Comparison of ENCODE assay signal across 20 cellular contexts in genomic region chr20:45028424-45029136, GRCh38.
DNase-seq lines count a peak whose midpoint lies in the region; ATAC-seq and TF ChIP-seq lines count a peak whose summit lies in the region.
"Had no signal": no experiment of that assay in that cellular context is flagged by ENCODE, and none has a peak within 500 bp of the region (broad histone marks: within the 10 kb centered on the region; RNA-seq: fewer than 3 reads in every experiment).

No MANE protein-coding gene starts in this region.

- ATAC-seq in activated CD8-positive, alpha-beta memory T cell treated with anti-CD3 and anti-CD28 coated beads, Interleukin-2, amount 10 ng/mL, durations not matched to agents 7 days and 5 days: peak; percentile 42
- no peak for ATAC-seq in CD8-positive, alpha-beta T cell
- no peak for ATAC-seq in naive thymus-derived CD4-positive, alpha-beta T cell
- ATAC-seq: PC-3 had no signal

- H3K9me3 ChIP-seq in CD8-positive, alpha-beta T cell (ENCODE audit: low read length): no peaks in the 10 kb centered on the region
- no peaks in the 10 kb centered on the region for H3K9me3 ChIP-seq in naive thymus-derived CD4-positive, alpha-beta T cell (ENCODE audit: control insufficient read depth in 2 of 3, low read length in 3 of 3)
- no peaks in the 10 kb centered on the region for H3K9me3 ChIP-seq in esophagus squamous epithelium
- H3K9me3 ChIP-seq: stomach had no signal

- TF ChIP-seq CTCF in CD8-positive, alpha-beta T cell (IDR thresholded peaks at IDR 0.05): no peak
- no peak for TF ChIP-seq CTCF in esophagus squamous epithelium (IDR thresholded peaks at IDR 0.05)

- H3K4me1 Mint-ChIP-seq in activated CD8-positive, alpha-beta memory T cell treated with anti-CD3 and anti-CD28 coated beads, Interleukin-2, amount 10 ng/mL, durations not matched to agents 7 days and 5 days: peaks cover 38% of the 10 kb centered on the region
- H3K4me1 Mint-ChIP-seq in CD8-positive, alpha-beta T cell (ENCODE audit: low read depth): peaks cover 76% of the 10 kb centered on the region
- H3K4me1 Mint-ChIP-seq in activated T-helper 1 cell treated with anti-CD3 and anti-CD28 coated beads, Interleukin-12 subunit alpha, Interleukin-12 subunit beta, Interleukin-2, Interleukin-4 antibody, amounts not matched to agents 30 ng/mL and 10 ng/mL and 1 ng/mL, durations not matched to agents 14 hours and 24 hours and 36 hours (ENCODE audit: low read depth): peaks cover 40% of the 10 kb centered on the region
- H3K4me1 Mint-ChIP-seq in naive thymus-derived CD4-positive, alpha-beta T cell: peaks cover 36 to 94% (median 78%) of the 10 kb centered on the region in 7 donors

- WGBS in esophagus squamous epithelium, 2 donors: 78 to 95% methylated on average over 6 of the region's 6 CpGs

- peaks cover 59% of the 10 kb centered on the region for H3K4me1 ChIP-seq in CD8-positive, alpha-beta T cell (ENCODE audit: insufficient read depth, low read length)
- H3K4me1 ChIP-seq in naive thymus-derived CD4-positive, alpha-beta T cell (ENCODE audit: control insufficient read depth in 2 of 2, insufficient read depth in 2 of 2, low read length in 2 of 2): peaks cover 33 to 43% of the 10 kb centered on the region in 2 donors
- H3K4me1 ChIP-seq in esophagus squamous epithelium: peaks cover 0 to 2% (median 0%) of the 10 kb centered on the region in 3 donors
- H3K4me1 ChIP-seq: BLaER1, stomach had no signal

- no peak for DNase-seq in activated CD8-positive, alpha-beta memory T cell treated with anti-CD3 and anti-CD28 coated beads, Interleukin-2, amount 10 ng/mL, durations not matched to agents 7 days and 5 days
- DNase-seq in activated CD8-positive, alpha-beta memory T cell treated with anti-CD3 and anti-CD28 coated beads, Interleukin-2, amount 50 U/mL, for 4 hours: no peak
- no peak for DNase-seq in CD8-positive, alpha-beta T cell
- no peak for DNase-seq in activated T-helper 1 cell treated with anti-CD3 and anti-CD28 coated beads, Interleukin-12 subunit alpha, Interleukin-12 subunit beta, Interleukin-2, Interleukin-4 antibody, amounts not matched to agents 30 ng/mL and 10 ng/mL and 1 ng/mL, durations not matched to agents 14 hours and 24 hours and 36 hours (ENCODE audit: low spot score)
- no peak for DNase-seq in naive thymus-derived CD4-positive, alpha-beta T cell
- DNase-seq in H7 (no peak), esophagus squamous epithelium (lab: John Stamatoyannopoulos, UW) (no peak), C1 segment of cervical spinal cord (lab: John Stamatoyannopoulos, UW) (no peak)
- DNase-seq: amygdala; mammary epithelial cell; NCI-H1105; NCI-H446; nucleus accumbens; PC-3; SHP77; stimulated activated CD4-positive, alpha-beta T cell treated with anti-CD3 and anti-CD28 coated beads, Interleukin-2, amount 100 ng/mL, for 48 hours; stomach; trophoblast cell had no signal

- H3K4me3 Mint-ChIP-seq in activated CD8-positive, alpha-beta memory T cell treated with anti-CD3 and anti-CD28 coated beads, Interleukin-2, amount 10 ng/mL, durations not matched to agents 7 days and 5 days: no peak overlapping the region
- H3K4me3 Mint-ChIP-seq in CD8-positive, alpha-beta T cell: peak overlapping the region; percentile 16
- H3K4me3 Mint-ChIP-seq in activated T-helper 1 cell treated with anti-CD3 and anti-CD28 coated beads, Interleukin-12 subunit alpha, Interleukin-12 subunit beta, Interleukin-2, Interleukin-4 antibody, amounts not matched to agents 30 ng/mL and 10 ng/mL and 1 ng/mL, durations not matched to agents 14 hours and 24 hours and 36 hours: no peak overlapping the region
- H3K4me3 Mint-ChIP-seq in naive thymus-derived CD4-positive, alpha-beta T cell: peak overlapping the region in 4 of 10 donors; percentile 10 to 39 (median 20)

- intact Hi-C loops in CD8-positive, alpha-beta T cell (cut with DNase I, micrococcal nuclease): no loop called here
- intact Hi-C loops in activated T-helper 1 cell treated with anti-CD3 and anti-CD28 coated beads, Interleukin-12 subunit alpha, Interleukin-12 subunit beta, Interleukin-2, Interleukin-4 antibody, amounts not matched to agents 30 ng/mL and 10 ng/mL and 1 ng/mL, durations not matched to agents 14 hours and 24 hours and 36 hours (cut with micrococcal nuclease): no loop called here
- intact Hi-C loops in naive thymus-derived CD4-positive, alpha-beta T cell (cut with micrococcal nuclease): loop anchor here in 1 of 2 donors (1.0 kb wide), 2 partner anchors 11 kb away; no protein-coding TSS in a partner anchor
- intact Hi-C loops in esophagus squamous epithelium (cut with DNase I): no loop called here

- CTCF ChIA-PET in activated CD8-positive, alpha-beta memory T cell treated with anti-CD3 and anti-CD28 coated beads, Interleukin-2, amount 10 ng/mL, durations not matched to agents 7 days and 5 days (lab: Charles Lee): interaction anchor here (1.0 to 1.7 kb wide), 6 partner anchors 11 to 265 kb away, joined by 4 to 7 read pairs (median 5); no protein-coding TSS in a partner anchor
- CTCF ChIA-PET in CD8-positive, alpha-beta T cell (lab: Charles Lee): interaction anchor here (0.6 to 3.7 kb wide), 10 partner anchors 16 to 753 kb away, joined by 3 to 17 read pairs (median 4); no protein-coding TSS in a partner anchor
- CTCF ChIA-PET in naive thymus-derived CD4-positive, alpha-beta T cell (lab: Charles Lee): interaction anchor here (0.7 to 1.4 kb wide), 3 partner anchors 14 to 421 kb away, joined by 3 to 5 read pairs (median 4); no protein-coding TSS in a partner anchor

- H3K36me3 Mint-ChIP-seq in activated CD8-positive, alpha-beta memory T cell treated with anti-CD3 and anti-CD28 coated beads, Interleukin-2, amount 10 ng/mL, durations not matched to agents 7 days and 5 days: peaks cover 57% of the 10 kb centered on the region
- H3K36me3 Mint-ChIP-seq in CD8-positive, alpha-beta T cell: peaks cover 86% of the 10 kb centered on the region
- H3K36me3 Mint-ChIP-seq in activated T-helper 1 cell treated with anti-CD3 and anti-CD28 coated beads, Interleukin-12 subunit alpha, Interleukin-12 subunit beta, Interleukin-2, Interleukin-4 antibody, amounts not matched to agents 30 ng/mL and 10 ng/mL and 1 ng/mL, durations not matched to agents 14 hours and 24 hours and 36 hours (ENCODE audit: low read depth): peaks cover 52% of the 10 kb centered on the region
- peaks cover 16 to 62% (median 38%) of the 10 kb centered on the region in 5 donors for H3K36me3 Mint-ChIP-seq in naive thymus-derived CD4-positive, alpha-beta T cell

- no peaks in the 10 kb centered on the region for H3K9me3 Mint-ChIP-seq in activated CD8-positive, alpha-beta memory T cell treated with anti-CD3 and anti-CD28 coated beads, Interleukin-2, amount 10 ng/mL, durations not matched to agents 7 days and 5 days (ENCODE audit: low read depth)
- H3K9me3 Mint-ChIP-seq in CD8-positive, alpha-beta T cell: no peaks in the 10 kb centered on the region
- H3K9me3 Mint-ChIP-seq in activated T-helper 1 cell treated with anti-CD3 and anti-CD28 coated beads, Interleukin-12 subunit alpha, Interleukin-12 subunit beta, Interleukin-2, Interleukin-4 antibody, amounts not matched to agents 30 ng/mL and 10 ng/mL and 1 ng/mL, durations not matched to agents 14 hours and 24 hours and 36 hours: no peaks in the 10 kb centered on the region
- no peaks in the 10 kb centered on the region for H3K9me3 Mint-ChIP-seq in naive thymus-derived CD4-positive, alpha-beta T cell

- H3K27me3 Mint-ChIP-seq in activated CD8-positive, alpha-beta memory T cell treated with anti-CD3 and anti-CD28 coated beads, Interleukin-2, amount 10 ng/mL, durations not matched to agents 7 days and 5 days: no peaks in the 10 kb centered on the region
- H3K27me3 Mint-ChIP-seq in CD8-positive, alpha-beta T cell (ENCODE audit: low read depth): no peaks in the 10 kb centered on the region
- no peaks in the 10 kb centered on the region for H3K27me3 Mint-ChIP-seq in activated T-helper 1 cell treated with anti-CD3 and anti-CD28 coated beads, Interleukin-12 subunit alpha, Interleukin-12 subunit beta, Interleukin-2, Interleukin-4 antibody, amounts not matched to agents 30 ng/mL and 10 ng/mL and 1 ng/mL, durations not matched to agents 14 hours and 24 hours and 36 hours (ENCODE audit: insufficient read depth)
- H3K27me3 Mint-ChIP-seq in naive thymus-derived CD4-positive, alpha-beta T cell: no peaks in the 10 kb centered on the region

- peak overlapping the region; percentile 41 for H3K27ac Mint-ChIP-seq in activated CD8-positive, alpha-beta memory T cell treated with anti-CD3 and anti-CD28 coated beads, Interleukin-2, amount 10 ng/mL, durations not matched to agents 7 days and 5 days
- peak overlapping the region; percentile 86 for H3K27ac Mint-ChIP-seq in CD8-positive, alpha-beta T cell
- H3K27ac Mint-ChIP-seq in activated T-helper 1 cell treated with anti-CD3 and anti-CD28 coated beads, Interleukin-12 subunit alpha, Interleukin-12 subunit beta, Interleukin-2, Interleukin-4 antibody, amounts not matched to agents 30 ng/mL and 10 ng/mL and 1 ng/mL, durations not matched to agents 14 hours and 24 hours and 36 hours: peak overlapping the region; percentile 71
- H3K27ac Mint-ChIP-seq in naive thymus-derived CD4-positive, alpha-beta T cell: peak overlapping the region in 8 of 9 donors; percentile 5 to 82 (median 26)

- H3K36me3 ChIP-seq in CD8-positive, alpha-beta T cell (ENCODE audit: insufficient read depth, low read length): peaks cover 36% of the 10 kb centered on the region
- H3K36me3 ChIP-seq in naive thymus-derived CD4-positive, alpha-beta T cell (ENCODE audit: control insufficient read depth in 2 of 3, insufficient read depth in 3 of 3, low read length in 3 of 3): peaks cover 18 to 67% (median 28%) of the 10 kb centered on the region in 3 experiments
- no peaks in the 10 kb centered on the region; the same call in none of the 2 replicates for H3K36me3 ChIP-seq in H7 (replicated peaks; ENCODE audit: control insufficient read depth, insufficient read depth, low read length)
- H3K36me3 ChIP-seq in esophagus squamous epithelium: peaks cover 0 to 75% (median 8%) of the 10 kb centered on the region in 3 donors

- no peak overlapping the region for H3K27ac ChIP-seq in CD8-positive, alpha-beta T cell (ENCODE audit: low read depth, low read length)
- no peak overlapping the region for H3K27ac ChIP-seq in naive thymus-derived CD4-positive, alpha-beta T cell (ENCODE audit: low read depth, low read length)
- no peak overlapping the region for H3K27ac ChIP-seq in esophagus squamous epithelium
- H3K27ac ChIP-seq: BLaER1, cardiac muscle cell, stomach had no signal

- no peak for TF ChIP-seq POLR2A in esophagus squamous epithelium (IDR thresholded peaks at IDR 0.05)

- H3K27me3 ChIP-seq in CD8-positive, alpha-beta T cell (ENCODE audit: insufficient read depth, low read length): no peaks in the 10 kb centered on the region
- no peaks in the 10 kb centered on the region for H3K27me3 ChIP-seq in naive thymus-derived CD4-positive, alpha-beta T cell (ENCODE audit: control insufficient read depth in 2 of 2, insufficient read depth in 2 of 2, low read length in 2 of 2)
- no peaks in the 10 kb centered on the region for H3K27me3 ChIP-seq in H7 (ENCODE audit: control insufficient read depth, insufficient read depth, low read length)
- no peaks in the 10 kb centered on the region for H3K27me3 ChIP-seq in esophagus squamous epithelium
- H3K27me3 ChIP-seq: BLaER1, cardiac muscle cell, stomach had no signal

- POLR2A ChIA-PET in CD8-positive, alpha-beta T cell (lab: Charles Lee): interaction anchor here (1.1 to 1.4 kb wide), 4 partner anchors 9 to 50 kb away, joined by 3 to 9 read pairs (median 4); no protein-coding TSS in a partner anchor
- POLR2A ChIA-PET in naive thymus-derived CD4-positive, alpha-beta T cell (lab: Charles Lee): interaction anchor here (1.2 to 1.5 kb wide), 3 partner anchors 15 to 140 kb away, joined by 3 to 6 read pairs (median 3); no protein-coding TSS in a partner anchor

- no peak overlapping the region for H3K4me3 ChIP-seq in CD8-positive, alpha-beta T cell (ENCODE audit: low read depth, low read length)
- no peak overlapping the region for H3K4me3 ChIP-seq in naive thymus-derived CD4-positive, alpha-beta T cell (ENCODE audit: low read length)
- no peak overlapping the region for H3K4me3 ChIP-seq in H7 (ENCODE audit: insufficient read depth, low read depth, low read length)
- H3K4me3 ChIP-seq in esophagus squamous epithelium: no peak overlapping the region
- H3K4me3 ChIP-seq: BLaER1, cardiac muscle cell, stomach had no signal

Comparison
In these comparisons a context has a peak if more than half of its experiments do, and no peak if none do; other contexts are left out.
1. H3K27ac Mint-ChIP-seq: peak in every context shown above with its lines; median percentile 86 in CD8-positive, alpha-beta T cell; 71 in activated T-helper 1 cell treated with anti-CD3 and anti-CD28 coated beads, Interleukin-12 subunit alpha, Interleukin-12 subunit beta, Interleukin-2, Interleukin-4 antibody, amounts not matched to agents 30 ng/mL and 10 ng/mL and 1 ng/mL, durations not matched to agents 14 hours and 24 hours and 36 hours; 41 in activated CD8-positive, alpha-beta memory T cell treated with anti-CD3 and anti-CD28 coated beads, Interleukin-2, amount 10 ng/mL, durations not matched to agents 7 days and 5 days; 26 in naive thymus-derived CD4-positive, alpha-beta T cell.